Comparison of ENCODE assay signal across 19 cellular contexts in genomic region chrY:13339939-13340338, GRCh38.
DNase-seq lines count a peak whose midpoint lies in the region; ATAC-seq and TF ChIP-seq lines count a peak whose summit lies in the region.
"Had no signal": no experiment of that assay in that cellular context is flagged by ENCODE, and none has a peak within 500 bp of the region (broad histone marks: within the 10 kb centered on the region; RNA-seq: fewer than 3 reads in every experiment).

No MANE protein-coding gene starts in this region.

- no peak for TF ChIP-seq CTCF in right atrium auricular region (IDR thresholded peaks at IDR 0.05)
- no peak for TF ChIP-seq CTCF in GM20000 (IDR thresholded peaks at IDR 0.05; ENCODE audit: extremely low read depth, missing control alignments)

- no peaks in the 10 kb centered on the region for H3K36me3 ChIP-seq in right atrium auricular region

- H3K36me3 Mint-ChIP-seq in dendritic cell treated with granulocyte-macrophage colony-stimulating factor and Interleukin-4, amounts not matched to agents 40 ng/mL and 50 ng/mL, for 4 days (ENCODE audit: low read depth): peaks cover 64% of the 10 kb centered on the region

- no peaks in the 10 kb centered on the region for H3K9me3 ChIP-seq in right atrium auricular region
- H3K9me3 ChIP-seq: A549 had no signal

- DNase-seq in Right ventricle myocardium inferior (ENCODE audit: missing footprints): no peak
- DNase-seq in right atrium auricular region (ENCODE audit: low spot score): no peak
- peak; percentile 3 for DNase-seq in middle frontal gyrus (ENCODE audit: extremely low spot score, low spot score)
- DNase-seq in superior temporal gyrus (ENCODE audit: extremely low spot score): peak; percentile 81
- no peak for DNase-seq in GM20000 (ENCODE audit: low spot score)
- DNase-seq: DMS 273 treated with DMSO at 0.1 percent for 48 hours, GF-D8, NCI-H1048, NCI-H146, NCI-H2081, NCI-H510A, NCI-H82, PC-3 had no signal

- H3K4me1 ChIP-seq in right atrium auricular region: no peaks in the 10 kb centered on the region
- H3K4me1 ChIP-seq: A549 had no signal

- peak; percentile 70 for ATAC-seq in Right ventricle myocardium inferior
- no peak for ATAC-seq in GM21360 (IDR thresholded peaks at IDR 0.05; ENCODE audit: unreplicated experiment)
- ATAC-seq in HG02852 (IDR thresholded peaks at IDR 0.05; ENCODE audit: unreplicated experiment): no peak
- ATAC-seq: A549, PC-3 had no signal

- no peak overlapping the region for H3K4me3 Mint-ChIP-seq in dendritic cell treated with granulocyte-macrophage colony-stimulating factor and Interleukin-4, amounts not matched to agents 40 ng/mL and 50 ng/mL, for 4 days

- no peaks in the 10 kb centered on the region for H3K27me3 ChIP-seq in right atrium auricular region

- intact Hi-C loops in Right ventricle myocardium inferior (cut with DNase I): no loop called here
- intact Hi-C loops in dendritic cell treated with granulocyte-macrophage colony-stimulating factor and Interleukin-4, amounts not matched to agents 40 ng/mL and 50 ng/mL, for 4 days (cut with micrococcal nuclease): no loop called here

- H3K27ac Mint-ChIP-seq in dendritic cell treated with granulocyte-macrophage colony-stimulating factor and Interleukin-4, amounts not matched to agents 40 ng/mL and 50 ng/mL, for 4 days: peak overlapping the region; percentile 63

- H3K27ac ChIP-seq in right atrium auricular region: no peak overlapping the region
- H3K27ac ChIP-seq: A549, C4-2B, RWPE1 had no signal

- H3K9me3 Mint-ChIP-seq in dendritic cell treated with granulocyte-macrophage colony-stimulating factor and Interleukin-4, amounts not matched to agents 40 ng/mL and 50 ng/mL, for 4 days: no peaks in the 10 kb centered on the region

- no peaks in the 10 kb centered on the region for H3K27me3 Mint-ChIP-seq in dendritic cell treated with granulocyte-macrophage colony-stimulating factor and Interleukin-4, amounts not matched to agents 40 ng/mL and 50 ng/mL, for 4 days

- no peak overlapping the region for H3K4me3 ChIP-seq in right atrium auricular region
- H3K4me3 ChIP-seq: A549 had no signal

- peaks cover 21% of the 10 kb centered on the region for H3K4me1 Mint-ChIP-seq in dendritic cell treated with granulocyte-macrophage colony-stimulating factor and Interleukin-4, amounts not matched to agents 40 ng/mL and 50 ng/mL, for 4 days (ENCODE audit: low read depth)

Comparison
In these comparisons a context has a peak if more than half of its experiments do, and no peak if none do; other contexts are left out.
1. DNase-seq: peak in middle frontal gyrus (single experiment) and superior temporal gyrus (single experiment); none in Right ventricle myocardium inferior (single experiment), right atrium auricular region (single experiment) and GM20000 (single experiment).